ENCODE assay signal across 9 cellular contexts in the genomic region with DNA sequence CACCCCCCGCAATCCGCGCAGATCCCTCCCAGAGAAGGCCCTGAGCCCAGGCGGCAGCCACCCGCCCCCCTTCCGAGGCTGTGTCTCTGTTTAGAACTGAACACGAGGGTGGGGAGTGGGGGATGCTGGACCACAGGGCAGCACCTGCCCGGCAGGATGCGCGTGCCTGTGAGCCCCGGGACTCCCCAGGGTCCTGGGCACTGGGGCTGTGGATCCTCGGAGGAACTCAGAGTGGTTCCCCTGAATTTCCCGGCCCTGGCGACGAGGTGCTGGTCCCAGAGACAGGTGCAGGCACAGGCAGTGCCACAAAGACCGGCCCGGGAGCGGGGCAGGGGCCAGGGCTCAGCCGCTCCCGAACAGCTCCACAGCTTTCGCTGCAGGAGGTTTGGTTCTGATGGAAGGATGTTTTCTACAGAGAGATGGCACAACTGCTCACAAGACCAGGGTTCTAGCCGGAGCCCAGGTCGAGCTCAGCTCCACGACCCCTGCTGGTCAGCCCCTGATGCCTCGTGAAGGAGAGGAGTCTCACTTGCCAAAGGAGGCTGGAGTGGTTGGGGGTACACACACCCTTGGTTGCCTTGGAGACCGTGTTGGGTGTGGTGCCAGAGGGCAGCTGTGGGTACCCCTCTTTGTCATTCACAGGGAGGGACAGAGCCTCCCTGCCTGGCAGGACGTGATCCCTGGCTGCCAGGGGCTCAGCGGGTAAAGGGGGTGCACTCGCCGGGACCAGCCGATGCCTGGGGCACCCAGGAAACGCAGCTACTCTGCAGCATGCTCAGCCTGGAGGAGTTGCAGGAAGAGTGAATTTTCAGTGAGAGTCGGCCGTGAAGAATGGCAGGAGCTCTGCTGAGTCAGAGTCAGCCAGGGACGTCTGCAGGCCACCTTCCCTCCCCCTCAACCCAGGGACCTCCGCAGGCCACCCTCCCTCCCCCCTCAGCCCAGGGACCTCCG. TPM values are rescaled to one million over a fixed set of nuclear protein-coding genes. Genes with fewer than 3 reads are reported as not detected.
DNase-seq lines count a peak whose midpoint lies in the region; ATAC-seq and TF ChIP-seq lines count a peak whose summit lies in the region.
"Had no signal": no experiment of that assay in that cellular context is flagged by ENCODE, and none has a peak within 500 bp of the region (broad histone marks: within the 10 kb centered on the region; RNA-seq: fewer than 3 reads in every experiment).

No MANE protein-coding gene starts in this region.

- peaks cover 48% of the 10 kb centered on the region for H3K27me3 Mint-ChIP-seq in stimulated activated naive CD8-positive, alpha-beta T cell treated with anti-CD3 and anti-CD28 coated beads, Interleukin-15, amount 100 ng/mL, for 72 hours
- H3K27me3 Mint-ChIP-seq in progenitor cell of endocrine pancreas = peaks cover 11% of the 10 kb centered on the region
- H3K27me3 Mint-ChIP-seq in Caco-2 (ENCODE audit: insufficient read depth, unreplicated experiment) = no peaks in the 10 kb centered on the region

- H3K4me1 Mint-ChIP-seq in stimulated activated naive CD8-positive, alpha-beta T cell treated with anti-CD3 and anti-CD28 coated beads, Interleukin-15, amount 100 ng/mL, for 72 hours = peaks cover 31% of the 10 kb centered on the region
- H3K4me1 Mint-ChIP-seq in progenitor cell of endocrine pancreas (ENCODE audit: low read depth) (peaks cover 11% of the 10 kb centered on the region), Caco-2 (ENCODE audit: low read depth, unreplicated experiment) (no peaks in the 10 kb centered on the region)

- peaks cover 18% of the 10 kb centered on the region for H3K4me1 ChIP-seq in HUES64 (ENCODE audit: insufficient read depth, low read length)
- peaks cover 6% of the 10 kb centered on the region for H3K4me1 ChIP-seq in iPS-15b (ENCODE audit: control insufficient read depth, insufficient read depth, low read length)
- H3K4me1 ChIP-seq in Caco-2 = no peaks in the 10 kb centered on the region

- BruUV-seq in Caco-2 (replicated peaks; lab: Mats Ljungman, UMichigan) = no TSS peak

- H3K36me3 ChIP-seq in HUES64 (ENCODE audit: insufficient read depth, low read length) (no peaks in the 10 kb centered on the region), iPS-15b (ENCODE audit: control insufficient read depth, insufficient read depth, low read length) (no peaks in the 10 kb centered on the region), Caco-2 (ENCODE audit: control insufficient read depth, insufficient read depth, low read length) (no peaks in the 10 kb centered on the region)

- no peak overlapping the region for H3K27ac Mint-ChIP-seq in stimulated activated naive CD8-positive, alpha-beta T cell treated with anti-CD3 and anti-CD28 coated beads, Interleukin-15, amount 100 ng/mL, for 72 hours
- H3K27ac Mint-ChIP-seq in progenitor cell of endocrine pancreas (no peak overlapping the region), Caco-2 (ENCODE audit: unreplicated experiment) (no peak overlapping the region)

- DNase-seq in ELR (ENCODE audit: low read depth) = peak; percentile 32
- DNase-seq in activated T-cell treated with anti-CD3 and anti-CD28 coated beads, Interleukin-2, amount 50 U/mL, for 48 hours = peak; percentile 60 to 62
- DNase-seq in stimulated activated naive CD8-positive, alpha-beta T cell treated with anti-CD3 and anti-CD28 coated beads, Interleukin-15, amount 100 ng/mL, for 72 hours = peak; percentile 36 to 48
- DNase-seq in progenitor cell of endocrine pancreas (ENCODE audit: low spot score, unreplicated experiment) = no peak
- no peak for DNase-seq in Caco-2
- no peak for DNase-seq in NCI-H2029 treated with DMSO at 0.1 percent for 48 hours (lab: John Stamatoyannopoulos, UW)

- H3K27ac ChIP-seq in HUES64 (ENCODE audit: low read depth, low read length) = no peak overlapping the region

- CTCF ChIA-PET in Caco-2 (lab: Charles Lee) = no interaction called here

- no peak for TF ChIP-seq CTCF in progenitor cell of endocrine pancreas (IDR thresholded peaks at IDR 0.05; ENCODE audit: unreplicated experiment)
- no peak for TF ChIP-seq CTCF in Caco-2 (IDR thresholded peaks at IDR 0.05; ENCODE audit: insufficient read depth in 1 of 2, low read depth in 1 of 2, low read length in 1 of 2, severe bottlenecking in 1 of 2, unreplicated experiment in 1 of 2)

- no peaks in the 10 kb centered on the region for H3K9me3 Mint-ChIP-seq in stimulated activated naive CD8-positive, alpha-beta T cell treated with anti-CD3 and anti-CD28 coated beads, Interleukin-15, amount 100 ng/mL, for 72 hours
- H3K9me3 Mint-ChIP-seq in progenitor cell of endocrine pancreas (ENCODE audit: low read depth) = no peaks in the 10 kb centered on the region
- H3K9me3 Mint-ChIP-seq in Caco-2 (ENCODE audit: unreplicated experiment) = no peaks in the 10 kb centered on the region

- peak; percentile 47 for ATAC-seq in stimulated activated naive CD8-positive, alpha-beta T cell treated with anti-CD3 and anti-CD28 coated beads, Interleukin-15, amount 100 ng/mL, for 72 hours

- H3K9me3 ChIP-seq in HUES64 (ENCODE audit: insufficient read depth, low read depth, low read length) = no peaks in the 10 kb centered on the region
- no peaks in the 10 kb centered on the region for H3K9me3 ChIP-seq in iPS-15b (ENCODE audit: control insufficient read depth, insufficient read depth, low read length)
- H3K9me3 ChIP-seq in Caco-2 = no peaks in the 10 kb centered on the region

- H3K36me3 Mint-ChIP-seq in progenitor cell of endocrine pancreas (ENCODE audit: insufficient read depth) (no peaks in the 10 kb centered on the region), Caco-2 (ENCODE audit: insufficient read depth, unreplicated experiment) (no peaks in the 10 kb centered on the region)

- H3K27me3 ChIP-seq in HUES64 (ENCODE audit: insufficient read depth, low read length) (peaks cover 25% of the 10 kb centered on the region), iPS-15b (ENCODE audit: control insufficient read depth, insufficient read depth, low read length) (peaks cover 17% of the 10 kb centered on the region), Caco-2 (replicated peaks; ENCODE audit: control insufficient read depth, insufficient read depth, low read length) (no peaks in the 10 kb centered on the region)

- peak overlapping the region; percentile 57 for H3K4me3 ChIP-seq in HUES64 (ENCODE audit: low read length)
- H3K4me3 ChIP-seq in iPS-15b (ENCODE audit: low read depth, low read length) = peak overlapping the region; percentile 26
- H3K4me3 ChIP-seq in Caco-2 (ENCODE audit: low read depth, low read length) = no peak overlapping the region

- H3K4me3 Mint-ChIP-seq in stimulated activated naive CD8-positive, alpha-beta T cell treated with anti-CD3 and anti-CD28 coated beads, Interleukin-15, amount 100 ng/mL, for 72 hours = peak overlapping the region; percentile 70 to 81
- H3K4me3 Mint-ChIP-seq in progenitor cell of endocrine pancreas (ENCODE audit: low read depth) = no peak overlapping the region
- no peak overlapping the region for H3K4me3 Mint-ChIP-seq in Caco-2 (ENCODE audit: unreplicated experiment)

- 14% methylated on average over 34 of the region's 37 CpGs for WGBS in HUES64

- POLR2A ChIA-PET in Caco-2 (lab: Charles Lee) = no interaction called here

- H3K9ac ChIP-seq in HUES64 (ENCODE audit: low read depth, low read length) = no peak overlapping the region; the same call in 1 of the 2 replicates
- no peak overlapping the region for H3K9ac ChIP-seq in iPS-15b (ENCODE audit: low read depth, low read length)

- intact Hi-C loops in Caco-2 (cut with micrococcal nuclease; ENCODE audit: unreplicated experiment) = no loop called here

RNA-seq across cellular contexts. Expression of a gene that starts 4.4 kb away (rescaled TPM):
- 0.20 TPM for polyA plus RNA-seq in HUES64 (2013, experiment 1 of 2)
- polyA plus RNA-seq in HUES64 (2013, experiment 2 of 2) = 0.57 TPM
- total RNA-seq in progenitor cell of endocrine pancreas (1.3 and 1.4 TPM in 2 replicates), Caco-2 (2022) (1.5 and 3.9 TPM in 2 replicates)
- total RNA-seq: RPMI7951 had no signal

RNA-seq across cellular contexts. Expression of a gene that starts 28.0 kb away (rescaled TPM):
- not detected for polyA plus RNA-seq in HUES64 (2013, experiment 1 of 2)
- polyA plus RNA-seq in HUES64 (2013, experiment 2 of 2) = 0.38 TPM
- 0.51 and 0.84 TPM in 2 replicates for total RNA-seq in progenitor cell of endocrine pancreas
- total RNA-seq in Caco-2 (2022) = 6.0 and 6.8 TPM in 2 replicates
- total RNA-seq: RPMI7951 had no signal

RNA-seq across cellular contexts. Expression of a gene that starts 54.1 kb away (rescaled TPM):
- polyA plus RNA-seq in HUES64 (2013, experiment 1 of 2) = 0.45 TPM
- polyA plus RNA-seq in HUES64 (2013, experiment 2 of 2) = 1.1 TPM
- total RNA-seq in progenitor cell of endocrine pancreas (not detected in 2 replicates), Caco-2 (2022) (not detected in 2 replicates)
- total RNA-seq: RPMI7951 had no signal

Comparison
In these comparisons a context has a peak if more than half of its experiments do, and no peak if none do; other contexts are left out.
1. DNase-seq: peak in ELR (single experiment), activated T-cell treated with anti-CD3 and anti-CD28 coated beads, Interleukin-2, amount 50 U/mL, for 48 hours (2 of 2) and stimulated activated naive CD8-positive, alpha-beta T cell treated with anti-CD3 and anti-CD28 coated beads, Interleukin-15, amount 100 ng/mL, for 72 hours (2 of 2); none in progenitor cell of endocrine pancreas (single experiment), Caco-2 (0 of 2) and NCI-H2029 treated with DMSO at 0.1 percent for 48 hours (single experiment).
2. H3K4me3 Mint-ChIP-seq: peak in stimulated activated naive CD8-positive, alpha-beta T cell treated with anti-CD3 and anti-CD28 coated beads, Interleukin-15, amount 100 ng/mL, for 72 hours (2 of 2); none in progenitor cell of endocrine pancreas (single experiment) and Caco-2 (single experiment).